ENCODE assay signal across 10 cellular contexts in the genomic region with DNA sequence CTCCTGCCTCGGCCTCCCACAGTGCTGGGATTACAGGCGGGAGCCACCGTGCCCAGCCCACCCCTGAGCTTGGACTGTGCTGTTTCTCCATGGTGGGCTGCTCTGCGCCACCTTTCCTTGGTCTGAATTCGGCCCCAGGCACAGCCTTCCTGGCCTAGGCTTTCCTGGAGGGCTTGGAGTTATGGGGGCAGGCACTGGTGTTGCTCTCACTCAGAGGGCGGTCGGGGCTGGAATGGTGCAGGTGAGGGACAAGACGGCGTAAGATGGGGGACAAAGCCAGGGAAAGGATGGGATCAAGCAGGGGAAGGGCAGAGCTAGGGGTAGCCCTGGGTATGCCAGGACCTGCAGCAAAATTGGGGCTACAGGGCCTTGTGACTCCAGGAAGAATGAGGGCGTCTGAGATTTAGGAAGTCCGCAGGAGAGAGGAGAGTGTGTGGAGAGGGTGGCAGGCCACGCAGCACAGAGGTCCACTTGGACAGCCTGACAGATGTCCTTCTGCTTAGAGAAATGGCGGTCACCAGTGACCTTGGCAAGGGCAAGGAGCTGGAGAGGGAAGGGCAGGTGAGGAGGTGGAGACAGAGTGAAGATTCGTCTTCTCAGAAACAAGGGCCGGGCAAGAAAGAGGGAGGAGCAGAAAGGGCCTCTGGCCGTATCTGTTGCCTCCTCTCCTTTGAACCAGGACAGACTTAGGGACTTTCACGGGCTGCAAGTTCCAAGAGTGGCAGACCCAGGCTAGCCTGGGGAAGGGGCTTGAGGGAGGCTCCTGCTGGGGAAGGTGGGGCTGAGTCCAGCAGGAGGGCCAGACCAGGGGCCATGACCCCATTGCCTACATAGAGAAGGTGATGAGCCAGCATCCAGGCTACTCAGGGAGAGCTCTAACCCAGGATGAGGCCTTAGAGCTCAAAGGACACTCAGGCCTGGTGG. TPM values are rescaled to one million over a fixed set of nuclear protein-coding genes. Genes with fewer than 3 reads are reported as not detected.
DNase-seq lines count a peak whose midpoint lies in the region; ATAC-seq and TF ChIP-seq lines count a peak whose summit lies in the region.
"Had no signal": no experiment of that assay in that cellular context is flagged by ENCODE, and none has a peak within 500 bp of the region (broad histone marks: within the 10 kb centered on the region; RNA-seq: fewer than 3 reads in every experiment).

No MANE protein-coding gene starts in this region.

- peaks cover 34% of the 10 kb centered on the region for H3K4me1 Mint-ChIP-seq in activated CD4-positive, alpha-beta memory T cell treated with anti-CD3 and anti-CD28 coated beads for 36 hours (ENCODE audit: low read depth)
- peaks cover 50% of the 10 kb centered on the region for H3K4me1 Mint-ChIP-seq in stimulated activated effector memory CD8-positive, alpha-beta T cell treated with anti-CD3 and anti-CD28 coated beads, Interleukin-12 subunit alpha, Interleukin-12 subunit beta, amount 100 ng/mL, for 72 hours

- no TSS peak for BruUV-seq in HCT116 (replicated peaks; lab: Mats Ljungman, UMichigan)

- DNase-seq in HCT116 (ENCODE audit: low read depth, low spot score) (no peak), RKO (ENCODE audit: low spot score) (no peak), posterior vena cava (ENCODE audit: low spot score) (no peak)
- no peak for DNase-seq in activated CD4-positive, alpha-beta memory T cell treated with anti-CD3 and anti-CD28 coated beads for 36 hours
- no peak for DNase-seq in stimulated activated effector memory CD8-positive, alpha-beta T cell treated with anti-CD3 and anti-CD28 coated beads, Interleukin-12 subunit alpha, Interleukin-12 subunit beta, amount 100 ng/mL, for 72 hours (ENCODE audit: low spot score in 2 of 2)
- no peak for DNase-seq in stimulated activated CD4-positive, alpha-beta T cell treated with anti-CD3 and anti-CD28 coated beads, Interleukin-2, amount 100 ng/mL, for 24 hours
- DNase-seq in stimulated activated CD4-positive, alpha-beta T cell treated with anti-CD3 and anti-CD28 coated beads, Interleukin-4, amount 100 ng/mL, for 24 hours = no peak
- DNase-seq: GF-D8 had no signal

- H3K27ac Mint-ChIP-seq in activated CD4-positive, alpha-beta memory T cell treated with anti-CD3 and anti-CD28 coated beads for 36 hours = no peak overlapping the region
- peak overlapping the region; percentile 95 for H3K27ac Mint-ChIP-seq in stimulated activated effector memory CD8-positive, alpha-beta T cell treated with anti-CD3 and anti-CD28 coated beads, Interleukin-12 subunit alpha, Interleukin-12 subunit beta, amount 100 ng/mL, for 72 hours

- H3K36me3 Mint-ChIP-seq in activated CD4-positive, alpha-beta memory T cell treated with anti-CD3 and anti-CD28 coated beads for 36 hours = peaks cover 4% of the 10 kb centered on the region
- peaks cover 40% of the 10 kb centered on the region for H3K36me3 Mint-ChIP-seq in stimulated activated effector memory CD8-positive, alpha-beta T cell treated with anti-CD3 and anti-CD28 coated beads, Interleukin-12 subunit alpha, Interleukin-12 subunit beta, amount 100 ng/mL, for 72 hours

- H3K36me3 ChIP-seq in HCT116 (ENCODE audit: control insufficient read depth in 1 of 2, insufficient read depth in 2 of 2, low read length in 2 of 2) (no peaks in the 10 kb centered on the region), iPS-15b (ENCODE audit: control insufficient read depth, insufficient read depth, low read length) (no peaks in the 10 kb centered on the region)

- TF ChIP-seq RAD21 in HCT116 (IDR thresholded peaks at IDR 0.05; ENCODE audit: low read depth) = no peak

- H3K4me1 ChIP-seq in HCT116 (ENCODE audit: control insufficient read depth in 1 of 2, insufficient read depth in 2 of 2, low read length in 2 of 2) (peaks cover 20 to 38% of the 10 kb centered on the region in 2 experiments), iPS-15b (ENCODE audit: control insufficient read depth, insufficient read depth, low read length) (peaks cover 8% of the 10 kb centered on the region)

- intact Hi-C loops in HCT116 (cut with micrococcal nuclease) (no loop called here), posterior vena cava (cut with DNase I) (no loop called here)
- intact Hi-C loops in activated CD4-positive, alpha-beta memory T cell treated with anti-CD3 and anti-CD28 coated beads for 36 hours (cut with micrococcal nuclease) = loop anchor here (2.0 kb wide), 1 partner anchor 21 kb away; no protein-coding TSS in a partner anchor

- no peaks in the 10 kb centered on the region for H3K9me3 ChIP-seq in HCT116 (ENCODE audit: control insufficient read depth in 1 of 2, insufficient read depth in 1 of 2, low read depth in 1 of 2, low read length in 2 of 2)
- no peaks in the 10 kb centered on the region for H3K9me3 ChIP-seq in iPS-15b (ENCODE audit: control insufficient read depth, insufficient read depth, low read length)

- H3K27me3 ChIP-seq in HCT116 (ENCODE audit: insufficient read depth, low read length) (no peaks in the 10 kb centered on the region), iPS-15b (ENCODE audit: control insufficient read depth, insufficient read depth, low read length) (no peaks in the 10 kb centered on the region)

- CTCF ChIA-PET in HCT116 (lab: Charles Lee) = interaction anchor here (0.5 to 1.1 kb wide), 2 partner anchors 12 to 25 kb away, joined by 3 to 5 read pairs; a partner anchor contains a TSS
- CTCF ChIA-PET in activated CD4-positive, alpha-beta memory T cell treated with anti-CD3 and anti-CD28 coated beads for 36 hours (lab: Charles Lee) = interaction anchor here (0.8 to 1.2 kb wide), 2 partner anchors 11 to 318 kb away, joined by 3 to 6 read pairs; no protein-coding TSS in a partner anchor

- H3K9ac ChIP-seq in HCT116 (ENCODE audit: low read length) (0 out of 2 replicates have a peak overlapping the region, but pooled peaks have one; percentile 1), iPS-15b (ENCODE audit: low read depth, low read length) (no peak overlapping the region)

- no peak overlapping the region for H3K4me3 ChIP-seq in HCT116 (replicated peaks in 1 of 2; ENCODE audit: low read depth in 1 of 2, low read length in 2 of 2)
- H3K4me3 ChIP-seq in iPS-15b (ENCODE audit: low read depth, low read length) = peak overlapping the region; percentile 71

- H3K27me3 Mint-ChIP-seq in activated CD4-positive, alpha-beta memory T cell treated with anti-CD3 and anti-CD28 coated beads for 36 hours = no peaks in the 10 kb centered on the region

- peaks cover 5% of the 10 kb centered on the region; the same call in 1 of the 2 replicates for H4K20me1 ChIP-seq in HCT116 (ENCODE audit: insufficient read depth)

- RAD21 ChIA-PET in HCT116 (lab: Charles Lee; ENCODE audit: low non-redundant PET in 1 of 2, low total read pairs in 2 of 2, uncharacterized antibody in 2 of 2, unreplicated experiment in 2 of 2) = no interaction called here

- no peak overlapping the region for H2AFZ ChIP-seq in HCT116 (ENCODE audit: low read depth, low read length, poor library complexity, severe bottlenecking)

- H3K4me3 Mint-ChIP-seq in activated CD4-positive, alpha-beta memory T cell treated with anti-CD3 and anti-CD28 coated beads for 36 hours = peak overlapping the region; percentile 90
- peak overlapping the region; percentile 85 for H3K4me3 Mint-ChIP-seq in stimulated activated effector memory CD8-positive, alpha-beta T cell treated with anti-CD3 and anti-CD28 coated beads, Interleukin-12 subunit alpha, Interleukin-12 subunit beta, amount 100 ng/mL, for 72 hours

- peaks cover 35% of the 10 kb centered on the region for H3K79me2 ChIP-seq in HCT116 (ENCODE audit: insufficient read depth, low read length)

- TF ChIP-seq CTCF in HCT116 (IDR thresholded peaks at IDR 0.05 in 2 of 3, conservative IDR thresholded peaks at IDR 0.05 in 1 of 3; ENCODE audit: borderline replicate concordance in 1 of 3, insufficient read depth in 1 of 3, low read depth in 2 of 3, low read length in 2 of 3) = no peak

- no peak for ATAC-seq in HCT116
- ATAC-seq in stimulated activated effector memory CD8-positive, alpha-beta T cell treated with anti-CD3 and anti-CD28 coated beads, Interleukin-12 subunit alpha, Interleukin-12 subunit beta, amount 100 ng/mL, for 72 hours = no peak

- H3K4me2 ChIP-seq in HCT116 (ENCODE audit: low read length) = peak overlapping the region; percentile 98; the same call in 1 of the 2 replicates

- H3K9me2 ChIP-seq in HCT116 (ENCODE audit: insufficient read depth) = no peaks in the 10 kb centered on the region

- POLR2A ChIA-PET in HCT116 (lab: Charles Lee) = no interaction called here
- POLR2A ChIA-PET in activated CD4-positive, alpha-beta memory T cell treated with anti-CD3 and anti-CD28 coated beads for 36 hours (lab: Charles Lee) = interaction anchor here (0.5 kb wide), 1 partner anchor 27 kb away, joined by 3 read pairs; no protein-coding TSS in a partner anchor

- no peak for TF ChIP-seq POLR2A in HCT116 (IDR thresholded peaks at IDR 0.05; ENCODE audit: borderline replicate concordance, extremely low read depth, insufficient read depth, insufficient read length)

- H3K9me3 Mint-ChIP-seq in activated CD4-positive, alpha-beta memory T cell treated with anti-CD3 and anti-CD28 coated beads for 36 hours = no peaks in the 10 kb centered on the region
- H3K9me3 Mint-ChIP-seq in stimulated activated effector memory CD8-positive, alpha-beta T cell treated with anti-CD3 and anti-CD28 coated beads, Interleukin-12 subunit alpha, Interleukin-12 subunit beta, amount 100 ng/mL, for 72 hours = no peaks in the 10 kb centered on the region

- H3K27ac ChIP-seq in HCT116 (ENCODE audit: low read depth, low read length) = peak overlapping the region; percentile 98

TF ChIP-seq in HCT116, 20 proteins besides CTCF, POLR2A, EP300 and RAD21 (continues in another document):
- no peak for TF ChIP-seq SRF (IDR thresholded peaks at IDR 0.05; ENCODE audit: low read depth)

RNA-seq across cellular contexts. Expression of a gene that starts 1.5 kb away (rescaled TPM):
- total RNA-seq in HCT116 (2021; ENCODE audit: unreplicated experiment) = 187 TPM
- 186 and 193 TPM in 2 replicates for polyA plus RNA-seq in HCT116 (2012)
- 100 to 1,000 TPM; 111 to 115 TPM for total RNA-seq in activated CD4-positive, alpha-beta memory T cell treated with anti-CD3 and anti-CD28 coated beads for 36 hours
- 100 to 1,000 TPM; 107 to 133 TPM for total RNA-seq in posterior vena cava

RNA-seq across cellular contexts. Expression of a gene that starts 7.9 kb away (rescaled TPM):
- total RNA-seq in HCT116 (2021; ENCODE audit: unreplicated experiment) = 42.9 TPM
- polyA plus RNA-seq in HCT116 (2012) = 12.6 and 16.4 TPM in 2 replicates
- 10 to 100 TPM; 28.3 to 30.5 TPM for total RNA-seq in activated CD4-positive, alpha-beta memory T cell treated with anti-CD3 and anti-CD28 coated beads for 36 hours
- total RNA-seq in posterior vena cava = 10 to 100 TPM; 25.5 to 34.3 TPM

RNA-seq across cellular contexts. Expression of a gene that starts 18.9 kb away (rescaled TPM):
- total RNA-seq in HCT116 (2021; ENCODE audit: unreplicated experiment) = 0.32 TPM
- 2.0 and 3.8 TPM in 2 replicates for polyA plus RNA-seq in HCT116 (2012)
- not detected for total RNA-seq in activated CD4-positive, alpha-beta memory T cell treated with anti-CD3 and anti-CD28 coated beads for 36 hours
- not detected for total RNA-seq in posterior vena cava
- polyA plus RNA-seq: keratinocyte had no signal

RNA-seq across cellular contexts. Expression of a gene that starts 25.6 kb away (rescaled TPM):
- total RNA-seq in HCT116 (2021; ENCODE audit: unreplicated experiment) (36.1 TPM), posterior vena cava (10 to 100 TPM; 36.8 to 40.1 TPM)
- polyA plus RNA-seq in HCT116 (2012) = 12.3 and 20.8 TPM in 2 replicates
- 10 to 100 TPM; 42.5 to 42.9 TPM for total RNA-seq in activated CD4-positive, alpha-beta memory T cell treated with anti-CD3 and anti-CD28 coated beads for 36 hours

RNA-seq across cellular contexts. Expression of a gene that starts 37.3 kb away (rescaled TPM):
- total RNA-seq in HCT116 (2021; ENCODE audit: unreplicated experiment) (24.6 TPM), posterior vena cava (10 to 100 TPM; 11.4 to 13.3 TPM)
- 8.2 and 8.4 TPM in 2 replicates for polyA plus RNA-seq in HCT116 (2012)
- total RNA-seq in activated CD4-positive, alpha-beta memory T cell treated with anti-CD3 and anti-CD28 coated beads for 36 hours = 10 to 100 TPM; 12.2 to 12.4 TPM
